ENCODE assay signal across 8 cellular contexts in genomic region chr10:89702121-89702480, GRCh38. TPM values are rescaled to one million over a fixed set of nuclear protein-coding genes. Genes with fewer than 3 reads are reported as not detected.
DNase-seq lines count a peak whose midpoint lies in the region; ATAC-seq and TF ChIP-seq lines count a peak whose summit lies in the region.

No MANE protein-coding gene starts in this region.

- H3K27ac ChIP-seq in heart right ventricle: peak overlapping the region in 1 of 10 donors; percentile 91

- no peaks in the 10 kb centered on the region for H3K27me3 Mint-ChIP-seq in naive thymus-derived CD8-positive, alpha-beta T cell

- peak overlapping the region in 9 of 10 donors; percentile 53 to 77 (median 68) for H3K4me3 ChIP-seq in heart right ventricle
- H3K4me3 ChIP-seq in choroid plexus epithelial cell (ENCODE audit: low read depth, low read length): peak overlapping the region; percentile 79

- peak overlapping the region; percentile 93 to 100 (median 98) for H3K27ac Mint-ChIP-seq in naive thymus-derived CD8-positive, alpha-beta T cell

- 14 to 18% methylated on average over 7 of the region's 7 CpGs for WGBS in heart right ventricle, 2 donors

- H3K36me3 Mint-ChIP-seq in naive thymus-derived CD8-positive, alpha-beta T cell: no peaks in the 10 kb centered on the region

- peaks cover 7 to 45% (median 39%) of the 10 kb centered on the region in 4 donors for H3K4me1 Mint-ChIP-seq in naive thymus-derived CD8-positive, alpha-beta T cell

- H3K9me3 Mint-ChIP-seq in naive thymus-derived CD8-positive, alpha-beta T cell: no peaks in the 10 kb centered on the region

- intact Hi-C loops in heart right ventricle (cut with DNase I) (loop anchor here in 8 of 10 donors (5.0 to 10.0 kb wide), 6 partner anchors 55 to 277 kb away; partner anchors contain the start of gene PANK1 (in 2 of the 8)), Right ventricle myocardium superior (cut with DNase I) (loop anchor here (10.0 kb wide), 1 partner anchor 277 kb away; no protein-coding TSS in a partner anchor)

- H3K36me3 ChIP-seq in heart right ventricle: no peaks in the 10 kb centered on the region

- no peaks in the 10 kb centered on the region for H3K9me3 ChIP-seq in heart right ventricle

- ATAC-seq in heart right ventricle: no peak
- no peak for ATAC-seq in Right ventricle myocardium superior (ENCODE audit: poor library complexity)
- ATAC-seq in naive thymus-derived CD8-positive, alpha-beta T cell: no peak
- no peak for ATAC-seq in HG03521 (IDR thresholded peaks at IDR 0.05; ENCODE audit: unreplicated experiment)
- no peak for ATAC-seq in HG03159 (IDR thresholded peaks at IDR 0.05; ENCODE audit: unreplicated experiment)

- H3K4me1 ChIP-seq in heart right ventricle: peaks cover 0 to 17% (median 12%) of the 10 kb centered on the region in 9 donors

- POLR2A ChIA-PET in naive thymus-derived CD8-positive, alpha-beta T cell (lab: Charles Lee): no interaction called here

- peak overlapping the region; percentile 92 to 100 (median 98) for H3K4me3 Mint-ChIP-seq in naive thymus-derived CD8-positive, alpha-beta T cell

- DNase-seq in heart right ventricle: no peak
- no peak for DNase-seq in Right ventricle myocardium superior
- DNase-seq in RPMI8226: peak; percentile 29
- DNase-seq in choroid plexus epithelial cell (ENCODE audit: low read depth): no peak
- DNase-seq in naive thymus-derived CD8-positive, alpha-beta T cell: peak in 1 of 10 donors; percentile 60
- no peak for DNase-seq in COR-L47 (lab: John Stamatoyannopoulos, UW)

- H3K27me3 ChIP-seq in heart right ventricle: no peaks in the 10 kb centered on the region

- TF ChIP-seq CTCF in heart right ventricle (IDR thresholded peaks at IDR 0.05) (no peak), choroid plexus epithelial cell (conservative IDR thresholded peaks at IDR 0.05; ENCODE audit: low read depth, low read length) (no peak)

RNA-seq across cellular contexts. Expression of gene KIF20B, which starts 0.7 kb away (rescaled TPM):
- total RNA-seq in heart right ventricle (1 to 10 TPM; 1.5 to 8.5 (median 3.2) TPM), Right ventricle myocardium superior (2.6 TPM)
- under 1 TPM; 0.74 to 0.88 TPM for polyA plus RNA-seq in heart right ventricle
- 10 to 100 TPM; 18.8 to 22.6 TPM for total RNA-seq in naive thymus-derived CD8-positive, alpha-beta T cell
- polyA plus RNA-seq in naive thymus-derived CD8-positive, alpha-beta T cell: 10 to 100 TPM; 10.6 to 21.1 (median 15.2) TPM

RNA-seq across cellular contexts. Expression of gene PANK1, which starts 57.1 kb away (rescaled TPM):
- total RNA-seq in heart right ventricle (10 to 100 TPM in 9 of 10 donors, 1 to 10 TPM in 1; 8.3 to 20.9 (median 16.8) TPM), Right ventricle myocardium superior (16.9 TPM)
- polyA plus RNA-seq in heart right ventricle: 1 to 10 TPM; 4.0 to 6.4 TPM
- total RNA-seq in naive thymus-derived CD8-positive, alpha-beta T cell: 1 to 10 TPM in 1 of 2 experiments, under 1 TPM in 1; 0.69 to 1.9 TPM
- under 1 TPM; 0.24 to 0.41 (median 0.40) TPM for polyA plus RNA-seq in naive thymus-derived CD8-positive, alpha-beta T cell
